1 cellular context compared by ENCODE assay signal in genomic region chr19:40798997-40799557, GRCh38.
A peak's percentile ranks its signal among the peaks of the same experiment; 100 is the strongest.
TF ChIP-seq lines count a peak whose summit lies in the region.

EGLN2 (plus strand) TSS chr19:40799191; CDS start chr19:40800573, 1,382 bp downstream.

TF ChIP-seq in GM12878, 131 proteins besides CTCF, POLR2A, EP300 and RAD21 (continued from another document and continues in another):
- TF ChIP-seq POLR2AphosphoS2 (IDR thresholded peaks at IDR 0.05; ENCODE audit: low read depth, low read length), result 0 out of 2 replicates have a peak, but pooled peaks have one; percentile 19
- TF ChIP-seq SMC3 (IDR thresholded peaks at IDR 0.05; ENCODE audit: borderline replicate concordance, low read length), result no peak
- TF ChIP-seq TCF7 (IDR thresholded peaks at IDR 0.05; ENCODE audit: borderline replicate concordance), result no peak
- no peak for TF ChIP-seq TAF1 (IDR thresholded peaks at IDR 0.05; ENCODE audit: borderline replicate concordance, low read depth, low read length)
- TF ChIP-seq SMAD5 (IDR thresholded peaks at IDR 0.05; ENCODE audit: low read depth), result 0 out of 2 replicates have a peak, but pooled peaks have one; percentile 3
- TF ChIP-seq ZBTB11 (CRISPR knock-in tag; IDR thresholded peaks at IDR 0.05), result no peak
- no peak for TF ChIP-seq HDAC2 (IDR thresholded peaks at IDR 0.05)
- TF ChIP-seq CHD4 (IDR thresholded peaks at IDR 0.05), result no peak
- TF ChIP-seq ZNF384 (IDR thresholded peaks at IDR 0.05; ENCODE audit: borderline replicate concordance, low read depth, low read length), result no peak
- no peak for TF ChIP-seq IRF3 (IDR thresholded peaks at IDR 0.05)
- no peak for TF ChIP-seq ZZZ3 (IDR thresholded peaks at IDR 0.05; ENCODE audit: control insufficient read depth, insufficient read length, low read depth)
- TF ChIP-seq MYB (IDR thresholded peaks at IDR 0.05; ENCODE audit: borderline replicate concordance, low read depth, low read length), result no peak
- TF ChIP-seq KLF5 (IDR thresholded peaks at IDR 0.05; ENCODE audit: partially characterized antibody), result no peak
- TF ChIP-seq SREBF2 (IDR thresholded peaks at IDR 0.05; ENCODE audit: low read length), result no peak
- TF ChIP-seq YY1 (IDR thresholded peaks at IDR 0.05; ENCODE audit: low read depth, low read length), result 0 out of 2 replicates have a peak, but pooled peaks have one; percentile 35
- TF ChIP-seq FOXM1 (IDR thresholded peaks at IDR 0.05; ENCODE audit: low read depth, low read length), result no peak
- peak; percentile 83 for TF ChIP-seq ATF3 (IDR thresholded peaks at IDR 0.05; ENCODE audit: borderline replicate concordance, extremely low read depth, low read depth, low read length)
- TF ChIP-seq HDGF (IDR thresholded peaks at IDR 0.05), result no peak
- TF ChIP-seq USF2 (IDR thresholded peaks at IDR 0.05; ENCODE audit: borderline replicate concordance, low read depth, low read length), result peak; percentile 54
- TF ChIP-seq STAT3 (IDR thresholded peaks at IDR 0.05; ENCODE audit: low read depth, low read length), result no peak
- TF ChIP-seq NKRF (conservative IDR thresholded peaks at IDR 0.05), result no peak
- TF ChIP-seq REST (IDR thresholded peaks at IDR 0.05; ENCODE audit: low read depth, low read length), result no peak
- no peak for TF ChIP-seq ZNF207 (IDR thresholded peaks at IDR 0.05; ENCODE audit: borderline replicate concordance)
- no peak for TF ChIP-seq RUNX3 (IDR thresholded peaks at IDR 0.05; ENCODE audit: low read length)
- TF ChIP-seq EGR1 (IDR thresholded peaks at IDR 0.05; ENCODE audit: borderline replicate concordance in 1 of 2, low read depth in 2 of 2, low read length in 2 of 2), result no peak; a peak in 1 of 3 replicates
- TF ChIP-seq SIX5 (IDR thresholded peaks at IDR 0.05; ENCODE audit: low read depth, low read length, severe bottlenecking), result no peak
- TF ChIP-seq NR2C2 (IDR thresholded peaks at IDR 0.05; ENCODE audit: borderline replicate concordance, control insufficient read depth, insufficient read length, low read depth), result no peak
- no peak for TF ChIP-seq E4F1 (IDR thresholded peaks at IDR 0.05; ENCODE audit: borderline replicate concordance, partially characterized antibody)
- no peak for TF ChIP-seq PKNOX1 (IDR thresholded peaks at IDR 0.05)
- TF ChIP-seq EED (IDR thresholded peaks at IDR 0.05; ENCODE audit: low read depth), result no peak
- no peak for TF ChIP-seq MXI1 (IDR thresholded peaks at IDR 0.05; ENCODE audit: low read depth, low read length)
- TF ChIP-seq CEBPZ (IDR thresholded peaks at IDR 0.05; ENCODE audit: low read depth, low read length), result no peak
- no peak for TF ChIP-seq ZBTB33 (IDR thresholded peaks at IDR 0.05)
- no peak for TF ChIP-seq RB1 (IDR thresholded peaks at IDR 0.05; ENCODE audit: borderline replicate concordance)
